13 cellular contexts compared by ENCODE assay signal in genomic region chr11:106133529-106133928, GRCh38. TPM values are rescaled to one million over a fixed set of nuclear protein-coding genes. Genes with fewer than 3 reads are reported as not detected.
DNase-seq lines count a peak whose midpoint lies in the region; ATAC-seq, FAIRE-seq and TF ChIP-seq lines count a peak whose summit lies in the region.
"Had no signal": no experiment of that assay in that cellular context is flagged by ENCODE, and none has a peak within 500 bp of the region (broad histone marks: within the 10 kb centered on the region; RNA-seq: fewer than 3 reads in every experiment).

No MANE protein-coding gene starts in this region.

- CTCF ChIA-PET in AG04450 (lab: Charles Lee) (interaction anchor here (0.9 to 1.8 kb wide), 6 partner anchors 8 to 906 kb away, joined by 3 to 12 read pairs (median 4); no protein-coding TSS in a partner anchor), OCI-LY7 (lab: Charles Lee; ENCODE audit: unreplicated experiment) (no interaction called here), endothelial cell of umbilical vein (lab: Charles Lee) (interaction anchor here (0.9 to 1.1 kb wide), 4 partner anchors 10 to 46 kb away, joined by 3 to 6 read pairs (median 4); no protein-coding TSS in a partner anchor)
- CTCF ChIA-PET in CD4-positive, alpha-beta T cell (lab: Charles Lee) = no interaction called here

- H3K79me1 ChIP-seq in mesenchymal stem cell (replicated peaks; ENCODE audit: low read length, poor library complexity, severe bottlenecking) = no peaks in the 10 kb centered on the region

- H3K14ac ChIP-seq in mesenchymal stem cell (ENCODE audit: low read length in 2 of 2) = no peak overlapping the region

- no peaks in the 10 kb centered on the region for H3K9me1 ChIP-seq in endothelial cell of umbilical vein (replicated peaks; ENCODE audit: control insufficient read depth, extremely low read depth, insufficient read depth, low read length)

- H3K4ac ChIP-seq in mesenchymal stem cell (ENCODE audit: low read depth in 1 of 2, low read length in 2 of 2) = no peak overlapping the region

- H3K4me1 ChIP-seq in OCI-LY7 (ENCODE audit: insufficient read depth, low read length, poor library complexity, severe bottlenecking) (no peaks in the 10 kb centered on the region), endothelial cell of umbilical vein (ENCODE audit: control insufficient read depth, extremely low read depth, insufficient read depth, low read length) (no peaks in the 10 kb centered on the region), mesenchymal stem cell (ENCODE audit: control insufficient read depth, insufficient read depth, low read depth, low read length) (peaks cover 2% of the 10 kb centered on the region)

- no peak overlapping the region for H3K23ac ChIP-seq in mesenchymal stem cell (ENCODE audit: low read length in 2 of 2)

- dilution Hi-C loops in endothelial cell of umbilical vein (cut with MboI; ENCODE audit: extremely low pct_ligation_motif_present, low sequenced_read_pairs) = no loop called here

- H3K4me2 ChIP-seq in OCI-LY7 (ENCODE audit: low read length) = no peak overlapping the region
- H3K4me2 ChIP-seq in endothelial cell of umbilical vein (ENCODE audit: insufficient read depth, low read length) = no peak overlapping the region
- no peak overlapping the region for H3K4me2 ChIP-seq in mesenchymal stem cell (ENCODE audit: low read length, poor library complexity, severe bottlenecking)

- H4K8ac ChIP-seq in mesenchymal stem cell (ENCODE audit: low read length) = no peak overlapping the region

- no peaks in the 10 kb centered on the region for H3K36me3 ChIP-seq in OCI-LY7 (ENCODE audit: insufficient read depth, low read length)
- H3K36me3 ChIP-seq in endothelial cell of umbilical vein (ENCODE audit: control insufficient read depth in 2 of 2, extremely low read depth in 1 of 2, insufficient read depth in 2 of 2, low read length in 2 of 2) = no peaks in the 10 kb centered on the region
- no peaks in the 10 kb centered on the region for H3K36me3 ChIP-seq in mesenchymal stem cell (ENCODE audit: control insufficient read depth in 1 of 2, insufficient read depth in 2 of 2, low read depth in 1 of 2, low read length in 2 of 2)

- intact Hi-C loops in OCI-LY7 (cut with micrococcal nuclease; ENCODE audit: unreplicated experiment) = no loop called here
- intact Hi-C loops in endothelial cell of umbilical vein (cut with micrococcal nuclease) = loop anchor here (1.0 kb wide), 1 partner anchor 45 kb away; no protein-coding TSS in a partner anchor
- intact Hi-C loops in CD4-positive, alpha-beta T cell (cut with DNase I, micrococcal nuclease) = no loop called here

- H2BK120ac ChIP-seq in mesenchymal stem cell (ENCODE audit: low read depth, low read length) = no peak overlapping the region

- H3K79me2 ChIP-seq in OCI-LY7 (ENCODE audit: insufficient read depth, low read depth, low read length) (no peaks in the 10 kb centered on the region), endothelial cell of umbilical vein (ENCODE audit: control insufficient read depth, insufficient read depth, low read length) (no peaks in the 10 kb centered on the region)

- H2BK12ac ChIP-seq in mesenchymal stem cell (ENCODE audit: low read length in 2 of 2) = no peak overlapping the region

- peak; percentile 66 for ATAC-seq in GM18511 (IDR thresholded peaks at IDR 0.05; ENCODE audit: unreplicated experiment)
- ATAC-seq in CD4-positive, alpha-beta T cell (ENCODE audit: poor library complexity) = no peak
- ATAC-seq: activated naive CD4-positive, alpha-beta T cell treated with anti-CD3 and anti-CD28 coated beads, Interleukin-2, amount 50 U/mL, for 72 hours had no signal

- no peaks in the 10 kb centered on the region for H3K9me2 ChIP-seq in OCI-LY7 (ENCODE audit: insufficient read depth, low read length)

- H3K27me3 ChIP-seq in AG04450 (ENCODE audit: control insufficient read depth, insufficient read depth, low read length) (no peaks in the 10 kb centered on the region), endothelial cell of umbilical vein (ENCODE audit: control insufficient read depth in 2 of 2, insufficient read depth in 2 of 2, low read length in 2 of 2) (no peaks in the 10 kb centered on the region), mesenchymal stem cell (ENCODE audit: control insufficient read depth in 1 of 2, insufficient read depth in 1 of 2, low read length in 2 of 2) (peaks cover 0 to 4% of the 10 kb centered on the region in 2 experiments)
- H3K27me3 ChIP-seq in CD4-positive, alpha-beta T cell (ENCODE audit: control insufficient read depth, insufficient read depth, low read length) = no peaks in the 10 kb centered on the region

- H3K4me1 Mint-ChIP-seq in CD4-positive, alpha-beta T cell (ENCODE audit: low read depth) = no peaks in the 10 kb centered on the region
- H3K4me1 Mint-ChIP-seq: nephron progenitor cell had no signal

- no peak overlapping the region for H3K27ac Mint-ChIP-seq in CD4-positive, alpha-beta T cell
- H3K27ac Mint-ChIP-seq: activated naive CD4-positive, alpha-beta T cell treated with anti-CD3 and anti-CD28 coated beads, Interleukin-2, amount 50 U/mL, for 72 hours; nephron progenitor cell had no signal

- peaks cover 53% of the 10 kb centered on the region for H3K27me3 Mint-ChIP-seq in CD4-positive, alpha-beta T cell

- H3K9me3 ChIP-seq in AG04450 (ENCODE audit: control insufficient read depth, insufficient read depth, low read length) = no peaks in the 10 kb centered on the region
- no peaks in the 10 kb centered on the region for H3K9me3 ChIP-seq in OCI-LY7 (ENCODE audit: low read length)
- H3K9me3 ChIP-seq in endothelial cell of umbilical vein (replicated peaks; ENCODE audit: control insufficient read depth, insufficient read depth, low read length) = no peaks in the 10 kb centered on the region
- H3K9me3 ChIP-seq in mesenchymal stem cell (ENCODE audit: control insufficient read depth, low read length) = no peaks in the 10 kb centered on the region
- H3K9me3 ChIP-seq in CD4-positive, alpha-beta T cell (ENCODE audit: control insufficient read depth, low read length) = no peaks in the 10 kb centered on the region

- H2AFZ ChIP-seq in OCI-LY7 (ENCODE audit: low read length) (no peak overlapping the region), endothelial cell of umbilical vein (ENCODE audit: low read depth, low read length) (no peak overlapping the region), mesenchymal stem cell (ENCODE audit: low read depth, low read length) (no peak overlapping the region)

- H3K9me3 Mint-ChIP-seq in CD4-positive, alpha-beta T cell = no peaks in the 10 kb centered on the region
- H3K9me3 Mint-ChIP-seq: activated naive CD4-positive, alpha-beta T cell treated with anti-CD3 and anti-CD28 coated beads, Interleukin-2, amount 50 U/mL, for 72 hours had no signal

- H4K91ac ChIP-seq in mesenchymal stem cell (ENCODE audit: low read length) = no peak overlapping the region

- TF ChIP-seq POLR2A in endothelial cell of umbilical vein (IDR thresholded peaks at IDR 0.05; ENCODE audit: low read depth, low read length) = no peak

- no peak overlapping the region for H2BK5ac ChIP-seq in mesenchymal stem cell (ENCODE audit: low read depth, low read length, poor library complexity, severe bottlenecking)

- no peak overlapping the region for H2BK15ac ChIP-seq in mesenchymal stem cell (ENCODE audit: low read depth, poor library complexity, severe bottlenecking)

- H2AK5ac ChIP-seq in mesenchymal stem cell (ENCODE audit: low read length, severe bottlenecking) = no peak overlapping the region

- TF ChIP-seq CTCF in AG04450 (IDR thresholded peaks at IDR 0.05; ENCODE audit: low read depth, low read length) (peak; percentile 37), OCI-LY7 (conservative IDR thresholded peaks at IDR 0.05; ENCODE audit: low read length) (peak; percentile 66), endothelial cell of umbilical vein (IDR thresholded peaks at IDR 0.05; ENCODE audit: extremely low read depth in 1 of 2, insufficient read depth in 1 of 2, low read depth in 1 of 2, low read length in 2 of 2) (no peak)
- TF ChIP-seq CTCF in CD4-positive, alpha-beta T cell (IDR thresholded peaks at IDR 0.05) = no peak

- POLR2A ChIA-PET in AG04450 (lab: Yijun Ruan, JAX) (no interaction called here), OCI-LY7 (lab: Charles Lee) (interaction anchor here (0.6 kb wide), 1 partner anchor 59 kb away, joined by 3 read pairs; no protein-coding TSS in a partner anchor), endothelial cell of umbilical vein (lab: Charles Lee) (interaction anchor here (0.6 kb wide), 1 partner anchor 1360 kb away, joined by 3 read pairs; no protein-coding TSS in a partner anchor)
- POLR2A ChIA-PET in CD4-positive, alpha-beta T cell (lab: Charles Lee) = no interaction called here

- H3K9ac ChIP-seq in endothelial cell of umbilical vein (replicated peaks; ENCODE audit: extremely low read depth, insufficient read depth, low read length) (no peak overlapping the region), mesenchymal stem cell (ENCODE audit: low read length) (no peak overlapping the region)

- H3K36me3 Mint-ChIP-seq in CD4-positive, alpha-beta T cell (ENCODE audit: low read depth) = no peaks in the 10 kb centered on the region
- H3K36me3 Mint-ChIP-seq: activated naive CD4-positive, alpha-beta T cell treated with anti-CD3 and anti-CD28 coated beads, Interleukin-2, amount 50 U/mL, for 72 hours had no signal

- H3K4me3 Mint-ChIP-seq in CD4-positive, alpha-beta T cell = no peak overlapping the region
- H3K4me3 Mint-ChIP-seq: nephron progenitor cell had no signal

- H3K18ac ChIP-seq in mesenchymal stem cell (ENCODE audit: low read depth in 1 of 2, low read length in 2 of 2) = no peak overlapping the region

- H3K4me3 ChIP-seq in AG04450 (ENCODE audit: low read depth, low read length) = no peak overlapping the region
- no peak overlapping the region for H3K4me3 ChIP-seq in OCI-LY7 (ENCODE audit: low read depth, low read length, poor library complexity, severe bottlenecking)
- H3K4me3 ChIP-seq in endothelial cell of umbilical vein (replicated peaks in 1 of 3; ENCODE audit: insufficient read depth in 1 of 3, low read depth in 1 of 3, low read length in 3 of 3) = no peak overlapping the region
- no peak overlapping the region for H3K4me3 ChIP-seq in mesenchymal stem cell (ENCODE audit: insufficient read depth in 1 of 2, low read depth in 1 of 2, low read length in 2 of 2)

- H3K27ac ChIP-seq in AG04450 (ENCODE audit: low read depth, low read length) = no peak overlapping the region
- no peak overlapping the region for H3K27ac ChIP-seq in OCI-LY7 (ENCODE audit: low read depth, low read length, poor library complexity, severe bottlenecking)
- no peak overlapping the region for H3K27ac ChIP-seq in endothelial cell of umbilical vein (ENCODE audit: insufficient read depth, low read depth, low read length)
- H3K27ac ChIP-seq in mesenchymal stem cell (ENCODE audit: low read length, poor library complexity, severe bottlenecking) = no peak overlapping the region
- H3K27ac ChIP-seq in CD4-positive, alpha-beta T cell (ENCODE audit: low read depth, low read length) = no peak overlapping the region

- BruUV-seq in OCI-LY7 (replicated peaks; lab: Mats Ljungman, UMichigan) = no TSS peak
- no TSS peak for BruUV-seq in endothelial cell of umbilical vein (replicated peaks; lab: Mats Ljungman, UMichigan)

- no peaks in the 10 kb centered on the region for H4K20me1 ChIP-seq in OCI-LY7 (ENCODE audit: insufficient read depth, low read length)
- no peaks in the 10 kb centered on the region for H4K20me1 ChIP-seq in endothelial cell of umbilical vein (replicated peaks; ENCODE audit: control insufficient read depth, extremely low read depth, insufficient read depth, low read length)

- DNase-seq in AG04450 (ENCODE audit: low read depth, low spot score) (no peak), OCI-LY7 (ENCODE audit: low spot score) (peak; percentile 5), endothelial cell of umbilical vein (ENCODE audit: low read depth, low spot score) (peak; percentile 3), mesenchymal stem cell (no peak), activated gamma-delta T cell (lab: John Stamatoyannopoulos, UW) (no peak)
- no peak for DNase-seq in activated naive CD4-positive, alpha-beta T cell treated with anti-CD3 and anti-CD28 coated beads, Interleukin-2, amount 50 U/mL, for 16 hours
- no peak for DNase-seq in CD4-positive, alpha-beta T cell
- DNase-seq: NCI-H1105 treated with DMSO at 0.1 percent for 48 hours; nephron progenitor cell; RPMI8226; stimulated activated CD4-positive, alpha-beta T cell treated with anti-CD3 and anti-CD28 coated beads, Interleukin-1b, Interleukin-23, amount 100 ng/mL, for 48 hours had no signal

- FAIRE-seq in endothelial cell of umbilical vein (lab: Jason Lieb, UNC) = no peak

RNA-seq across cellular contexts. Expression of gene AASDHPPT, which starts 56.1 kb away (rescaled TPM):
- polyA plus RNA-seq in AG04450 (2011; rRNA removed) = 41.7 and 61.9 TPM in 2 replicates
- 18.4 and 23.1 TPM in 2 replicates for polyA minus RNA-seq in AG04450 (2011; rRNA and poly(A)+ RNA removed)
- 42.1 and 51.1 TPM in 2 replicates for total RNA-seq in OCI-LY7 (2014; rRNA removed; shearing (Covaris generic))
- total RNA-seq in OCI-LY7 (2022) = 44.8 and 49.5 TPM in 2 replicates
- 29.8 and 34.2 TPM in 2 replicates for total RNA-seq in endothelial cell of umbilical vein
- polyA plus RNA-seq in endothelial cell of umbilical vein = 10.3 and 14.3 TPM in 2 replicates
- 19.1 and 20.3 TPM in 2 replicates for polyA plus RNA-seq in endothelial cell of umbilical vein (2011; cell fraction: cytosol; rRNA removed)
- polyA plus RNA-seq in endothelial cell of umbilical vein (2011; cell fraction: nucleus; rRNA removed) = 11.3 and 16.1 TPM in 2 replicates
- 34.1 and 43.5 TPM in 2 replicates for polyA plus RNA-seq in endothelial cell of umbilical vein (2012)
- polyA minus RNA-seq in endothelial cell of umbilical vein = 25.9 and 28.5 TPM in 2 replicates
- 25.7 TPM for polyA minus RNA-seq in endothelial cell of umbilical vein (2011; cell fraction: cytosol; rRNA and poly(A)+ RNA removed)
- 23.3 and 29.1 TPM in 2 replicates for polyA minus RNA-seq in endothelial cell of umbilical vein (2011; cell fraction: nucleus; rRNA and poly(A)+ RNA removed)
- 27.3 TPM for polyA plus RNA-seq in mesenchymal stem cell (2013, experiment 1 of 2)
- polyA plus RNA-seq in mesenchymal stem cell (2013, experiment 2 of 2) = 29.6 TPM
- total RNA-seq in CD4-positive, alpha-beta T cell = 10 to 100 TPM; 14.9 to 19.6 TPM

RNA-seq across cellular contexts. Expression of gene KBTBD3, which starts 56.4 kb away (rescaled TPM):
- polyA plus RNA-seq in AG04450 (2011; rRNA removed) (7.3 TPM in 2 replicates), endothelial cell of umbilical vein (0.76 and 0.84 TPM in 2 replicates)
- polyA minus RNA-seq in AG04450 (2011; rRNA and poly(A)+ RNA removed) = 5.6 and 6.8 TPM in 2 replicates
- 6.4 and 10.3 TPM in 2 replicates for total RNA-seq in OCI-LY7 (2014; rRNA removed; shearing (Covaris generic))
- total RNA-seq in OCI-LY7 (2022) (6.0 and 6.5 TPM in 2 replicates), endothelial cell of umbilical vein (2.4 and 3.6 TPM in 2 replicates)
- polyA plus RNA-seq in endothelial cell of umbilical vein (2011; cell fraction: cytosol; rRNA removed) = 1.1 and 1.3 TPM in 2 replicates
- 1.6 and 1.8 TPM in 2 replicates for polyA plus RNA-seq in endothelial cell of umbilical vein (2011; cell fraction: nucleus; rRNA removed)
- polyA plus RNA-seq in endothelial cell of umbilical vein (2012) = 3.8 and 4.3 TPM in 2 replicates
- 8.2 and 9.3 TPM in 2 replicates for polyA minus RNA-seq in endothelial cell of umbilical vein
- polyA minus RNA-seq in endothelial cell of umbilical vein (2011; cell fraction: cytosol; rRNA and poly(A)+ RNA removed) = not detected
- 3.5 and 5.9 TPM in 2 replicates for polyA minus RNA-seq in endothelial cell of umbilical vein (2011; cell fraction: nucleus; rRNA and poly(A)+ RNA removed)
- polyA plus RNA-seq in mesenchymal stem cell (2013, experiment 1 of 2) = 3.2 TPM
- polyA plus RNA-seq in mesenchymal stem cell (2013, experiment 2 of 2) = 3.3 TPM
- total RNA-seq in CD4-positive, alpha-beta T cell = 1 to 10 TPM; 5.7 to 8.1 TPM

Comparison
In these comparisons a context has a peak if more than half of its experiments do, and no peak if none do; other contexts are left out.
1. DNase-seq: peak in OCI-LY7 (single experiment) and endothelial cell of umbilical vein (single experiment); none in AG04450 (single experiment), mesenchymal stem cell (single experiment), activated naive CD4-positive, alpha-beta T cell treated with anti-CD3 and anti-CD28 coated beads, Interleukin-2, amount 50 U/mL, for 16 hours (single experiment), CD4-positive, alpha-beta T cell (0 of 10) and activated gamma-delta T cell (single experiment).
2. CTCF ChIP-seq: peak in AG04450 (single experiment) and OCI-LY7 (single experiment); none in endothelial cell of umbilical vein (0 of 2) and CD4-positive, alpha-beta T cell (single experiment).
3. CTCF ChIA-PET loops: an anchor here in AG04450 (0.9 to 1.8 kb wide) and endothelial cell of umbilical vein (0.9 to 1.1 kb wide); none called in OCI-LY7 and CD4-positive, alpha-beta T cell.
4. POLR2A ChIA-PET loops: an anchor here in OCI-LY7 (0.6 kb wide) and endothelial cell of umbilical vein (0.6 kb wide); none called in AG04450 and CD4-positive, alpha-beta T cell.